26 cellular contexts compared by ENCODE assay signal in the genomic region with DNA sequence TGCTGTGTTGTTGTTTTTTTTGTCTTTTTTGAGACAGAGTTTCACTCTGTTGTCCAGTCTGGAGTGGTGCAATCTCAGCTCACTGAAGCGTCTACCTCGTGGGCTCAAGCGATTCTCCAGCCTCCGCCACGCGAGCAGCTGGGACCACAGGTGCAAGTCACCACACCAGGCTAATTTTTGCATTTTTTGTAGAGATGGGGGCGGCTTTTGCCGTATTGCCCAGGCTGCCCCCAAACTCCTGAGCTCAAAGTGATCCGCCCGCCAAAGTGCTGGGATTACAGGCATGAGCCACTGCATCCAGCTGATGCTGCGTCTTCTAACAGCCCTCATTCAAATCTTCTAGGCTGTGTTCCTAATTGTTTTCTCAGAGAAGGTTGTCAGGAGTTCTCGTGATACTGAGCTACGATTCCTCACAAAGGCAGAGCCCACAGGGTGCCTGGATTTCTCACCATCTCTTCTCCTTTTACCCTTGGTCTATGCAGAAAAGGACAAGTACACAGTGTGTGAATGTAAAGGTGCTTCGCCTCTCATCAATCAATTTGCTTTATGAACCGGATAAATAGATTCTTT.
A peak's percentile ranks its signal among the peaks of the same experiment; 100 is the strongest.
DNase-seq lines count a peak whose midpoint lies in the region; ATAC-seq, FAIRE-seq and TF ChIP-seq lines count a peak whose summit lies in the region.
"Had no signal": no experiment of that assay in that cellular context is flagged by ENCODE, and none has a peak within 500 bp of the region (broad histone marks: within the 10 kb centered on the region; RNA-seq: fewer than 3 reads in every experiment).

No MANE protein-coding gene starts in this region.

- H3F3A ChIP-seq in neural cell (ENCODE audit: insufficient read depth, low read length, poor library complexity, severe bottlenecking) = no peaks in the 10 kb centered on the region

- no peak for ATAC-seq in HG02678 (IDR thresholded peaks at IDR 0.05; ENCODE audit: unreplicated experiment)
- ATAC-seq: activated CD8-positive, alpha-beta memory T cell treated with anti-CD3 and anti-CD28 coated beads, Interleukin-2, amount 10 ng/mL, durations not matched to agents 7 days and 5 days; activated T-helper 17 cell treated with anti-CD3 and anti-CD28 coated beads, Interleukin-2, amount 50 U/mL, for 72 hours; gastroesophageal sphincter; natural killer cell treated with Interleukin-12 subunit alpha and Interleukin-12 subunit beta and Interleukin-15 and Interleukin-18, amount 100 ng/mL, for 72 hours; Panc1 had no signal

- H3K9ac ChIP-seq in H1 (replicated peaks in 1 of 4; ENCODE audit: extremely low read depth in 1 of 4, low read depth in 3 of 4, low read length in 3 of 4) (no peak overlapping the region), neural cell (ENCODE audit: low read length) (peak overlapping the region; percentile 29), stomach smooth muscle (ENCODE audit: low read length in 2 of 2) (no peak overlapping the region)

- H3K4me1 ChIP-seq in H1 (replicated peaks in 1 of 4; ENCODE audit: control insufficient read depth in 3 of 4, insufficient read depth in 4 of 4, low read length in 3 of 4) = peaks cover 0 to 6% (median 1%) of the 10 kb centered on the region in 4 experiments; a peak in 4 of 7 replicates
- peaks cover 13% of the 10 kb centered on the region for H3K4me1 ChIP-seq in stomach smooth muscle (ENCODE audit: control insufficient read depth, insufficient read depth, low read length)
- H3K4me1 ChIP-seq: prostate gland had no signal

- no peak overlapping the region for H3K56ac ChIP-seq in H1 (replicated peaks; ENCODE audit: insufficient read length, low read depth, low read length)

- H3K23me2 ChIP-seq in H1 (ENCODE audit: low read depth, low read length) = no peaks in the 10 kb centered on the region

- H4K20me1 ChIP-seq in H1 (replicated peaks in 1 of 2; ENCODE audit: control insufficient read depth in 1 of 2, insufficient read depth in 2 of 2, low read length in 2 of 2) = no peaks in the 10 kb centered on the region
- H4K20me1 ChIP-seq in neural cell (ENCODE audit: insufficient read depth) = no peaks in the 10 kb centered on the region

- no peak for TF ChIP-seq CTCF in H1 (IDR thresholded peaks at IDR 0.05; ENCODE audit: control extremely low read depth in 1 of 3, insufficient read depth in 1 of 3, low read depth in 1 of 3, low read length in 3 of 3)
- TF ChIP-seq CTCF in neural cell (IDR thresholded peaks at IDR 0.05; ENCODE audit: poor library complexity, severe bottlenecking) = no peak

- H2AFZ ChIP-seq in H1 (ENCODE audit: low read length) (peak overlapping the region; percentile 55; the same call in 1 of the 2 replicates), neural cell (ENCODE audit: low read depth, low read length) (no peak overlapping the region)

- no peak overlapping the region; the same call in 1 of the 2 replicates for H2BK20ac ChIP-seq in H1 (ENCODE audit: low read length)

- no peaks in the 10 kb centered on the region for H3K79me1 ChIP-seq in H1 (ENCODE audit: low read depth, low read length)

- no peak for TF ChIP-seq EP300 in H1 (IDR thresholded peaks at IDR 0.05; ENCODE audit: borderline replicate concordance in 1 of 2, low read depth in 2 of 2, low read length in 2 of 2)
- TF ChIP-seq EP300 in neural cell (conservative IDR thresholded peaks at IDR 0.05; ENCODE audit: poor library complexity, severe bottlenecking) = no peak

- CTCF ChIA-PET in H1 (lab: Charles Lee; ENCODE audit: partially characterized antibody) = interaction anchor here (0.8 to 5.3 kb wide), 17 partner anchors 10 to 1918 kb away, joined by 3 to 34 read pairs (median 6); no protein-coding TSS in a partner anchor

- FAIRE-seq in H1 (lab: Jason Lieb, UNC) = no peak
- FAIRE-seq: small intestine had no signal

- no peak overlapping the region for H3K4ac ChIP-seq in H1 (replicated peaks; ENCODE audit: insufficient read length, low read depth, low read length)

- H3K9me3 ChIP-seq in H1 (ENCODE audit: insufficient read depth in 2 of 2, low read depth in 1 of 2, low read length in 1 of 2) (no peaks in the 10 kb centered on the region), neural cell (ENCODE audit: low read length) (no peaks in the 10 kb centered on the region), stomach smooth muscle (ENCODE audit: control insufficient read depth in 2 of 2, low read length in 2 of 2) (no peaks in the 10 kb centered on the region)
- H3K9me3 ChIP-seq: gastroesophageal sphincter, prostate gland had no signal

- H3K27me3 ChIP-seq in H1 (replicated peaks in 1 of 4; ENCODE audit: control insufficient read depth in 3 of 4, extremely low read depth in 1 of 4, insufficient read depth in 3 of 4, low read length in 3 of 4) = no peaks in the 10 kb centered on the region
- no peaks in the 10 kb centered on the region for H3K27me3 ChIP-seq in neural cell (ENCODE audit: insufficient read depth, low read depth, low read length)
- H3K27me3 ChIP-seq in stomach smooth muscle (ENCODE audit: control insufficient read depth in 1 of 2, insufficient read depth in 2 of 2, low read length in 2 of 2) = no peaks in the 10 kb centered on the region
- H3K27me3 ChIP-seq: gastroesophageal sphincter had no signal

- no peak for TF ChIP-seq RAD21 in H1 (IDR thresholded peaks at IDR 0.05 in 1 of 2, conservative IDR thresholded peaks at IDR 0.05 in 1 of 2; ENCODE audit: low read depth in 2 of 2, low read length in 2 of 2)
- no peak for TF ChIP-seq RAD21 in neural cell (conservative IDR thresholded peaks at IDR 0.05)

- no peak overlapping the region for H3K18ac ChIP-seq in H1 (ENCODE audit: extremely low read depth, low read length)

- H3K27ac ChIP-seq in H1 (ENCODE audit: low read depth, low read length) (no peak overlapping the region), neural cell (ENCODE audit: low read length) (peak overlapping the region; percentile 51), stomach smooth muscle (ENCODE audit: low read length) (peak overlapping the region; percentile 46)
- H3K27ac ChIP-seq: 22Rv1, gastroesophageal sphincter, prostate gland had no signal

- no peak overlapping the region for H2BK5ac ChIP-seq in H1 (ENCODE audit: low read depth, low read length)

- no peak overlapping the region for H2BK12ac ChIP-seq in H1 (ENCODE audit: low read depth, low read length)

- no peak overlapping the region for H4K5ac ChIP-seq in H1 (ENCODE audit: insufficient read length, low read depth, low read length)

- H3K4me3 ChIP-seq in H1 (ENCODE audit: extremely low read depth in 1 of 4, insufficient read depth in 2 of 4, low read depth in 3 of 4, low read length in 4 of 4) (no peak overlapping the region), neural cell (ENCODE audit: low read length) (peak overlapping the region; percentile 19), stomach smooth muscle (ENCODE audit: low read length in 2 of 2) (no peak overlapping the region)
- H3K4me3 ChIP-seq: gastroesophageal sphincter, prostate gland had no signal

- POLR2A ChIA-PET in H1 (lab: Charles Lee; ENCODE audit: partially characterized antibody) = no interaction called here

- WGBS in H1 (ENCODE audit: extremely low coverage in 1 of 2, insufficient coverage in 1 of 2, insufficient read length in 1 of 2, insufficient replicate concordance in 2 of 2, low coverage in 1 of 2, low lambda C conversion rate in 2 of 2, missing lambda C conversion rate in 1 of 2), 2 experiments = 90% methylated on average over 15 of the region's 15 CpGs; no CpG with 5 or more reads in 1 of the 2 experiments

- H3K14ac ChIP-seq in H1 (ENCODE audit: insufficient read length) = no peak overlapping the region

- no peak for TF ChIP-seq POLR2A in H1 (IDR thresholded peaks at IDR 0.05; ENCODE audit: control extremely low read depth in 1 of 2, low read depth in 2 of 2, low read length in 2 of 2)

- H3K36me3 ChIP-seq in H1 (ENCODE audit: control insufficient read depth in 2 of 4, insufficient read depth in 4 of 4, low read length in 3 of 4) = no peaks in the 10 kb centered on the region
- peaks cover 6% of the 10 kb centered on the region for H3K36me3 ChIP-seq in neural cell (ENCODE audit: insufficient read depth, low read length)
- H3K36me3 ChIP-seq in stomach smooth muscle (ENCODE audit: control insufficient read depth in 2 of 2, insufficient read depth in 2 of 2, low read length in 2 of 2) = no peaks in the 10 kb centered on the region
- H3K36me3 ChIP-seq: gastroesophageal sphincter, prostate gland had no signal

- H3K9me2 ChIP-seq in neural cell (ENCODE audit: insufficient read depth, low read length) = no peaks in the 10 kb centered on the region

- no peak overlapping the region for H2AK5ac ChIP-seq in H1 (ENCODE audit: low read depth, low read length)

- no peaks in the 10 kb centered on the region for H3K79me2 ChIP-seq in H1 (ENCODE audit: control insufficient read depth in 1 of 2, insufficient read depth in 2 of 2, low read length in 2 of 2)
- H3K79me2 ChIP-seq in neural cell (replicated peaks; ENCODE audit: insufficient read depth, low read length) = no peaks in the 10 kb centered on the region

- no peak overlapping the region for H3K4me2 ChIP-seq in H1 (ENCODE audit: insufficient read depth in 1 of 2, low read depth in 2 of 2, low read length in 2 of 2)
- peak overlapping the region; percentile 16 for H3K4me2 ChIP-seq in neural cell (ENCODE audit: low read length)

- H3K23ac ChIP-seq in H1 (ENCODE audit: insufficient read length) = no peak overlapping the region

- H4K91ac ChIP-seq in H1 (replicated peaks; ENCODE audit: insufficient read length, low read length) = no peak overlapping the region

- no peak overlapping the region for H2BK120ac ChIP-seq in H1 (replicated peaks; ENCODE audit: low read depth, low read length)

- peak; percentile 11 for DNase-seq in NCI-H82 (lab: John Stamatoyannopoulos, UW)
- no peak for DNase-seq in NCI-H82 treated with DMSO at 0.1 percent for 48 hours (lab: John Stamatoyannopoulos, UW; ENCODE audit: unreplicated experiment)
- DNase-seq in H1 (ENCODE audit: low read depth in 1 of 2, low spot score in 2 of 2) = no peak
- no peak for DNase-seq in OCI-M2 (lab: John Stamatoyannopoulos, UW; ENCODE audit: unreplicated experiment)
- DNase-seq in activated effector memory CD4-positive, alpha-beta T cell treated with anti-CD3 and anti-CD28 coated beads, Interleukin-2, amount 50 U/mL, for 16 hours = no peak
- DNase-seq: activated CD4-positive, alpha-beta T cell treated with anti-CD3 and anti-CD28 coated beads for 48 hours; activated CD8-positive, alpha-beta memory T cell treated with anti-CD3 and anti-CD28 coated beads, Interleukin-2, amount 10 ng/mL, durations not matched to agents 7 days and 5 days; activated naive CD8-positive, alpha-beta T cell treated with anti-CD3 and anti-CD28 coated beads for 36 hours; effector CD4-positive, alpha-beta T cell; GF-D8; left cardiac atrium; midbrain; NCI-H446; SIG-M5; small intestine; stimulated activated CD4-positive, alpha-beta T cell treated with anti-CD3 and anti-CD28 coated beads, Interleukin-4, amount 100 ng/mL, for 1 hour; stimulated activated naive CD4-positive, alpha-beta T cell had no signal

- no peak overlapping the region for H2BK15ac ChIP-seq in H1 (ENCODE audit: low read length)

- no peak overlapping the region for H4K8ac ChIP-seq in H1 (ENCODE audit: extremely low read depth, insufficient read depth, low read length)

TF ChIP-seq in H1, 55 proteins besides CTCF, POLR2A, EP300 and RAD21 (continues in another document):
- no peak for TF ChIP-seq SIRT6 (IDR thresholded peaks at IDR 0.05; ENCODE audit: low read length)
